Comparison of ENCODE assay signal across 25 cellular contexts in genomic region chr2:234429265-234429664, GRCh38.
DNase-seq lines count a peak whose midpoint lies in the region; ATAC-seq, FAIRE-seq and TF ChIP-seq lines count a peak whose summit lies in the region.
"Had no signal": no experiment of that assay in that cellular context is flagged by ENCODE, and none has a peak within 500 bp of the region (broad histone marks: within the 10 kb centered on the region; RNA-seq: fewer than 3 reads in every experiment).

No MANE protein-coding gene starts in this region.

- H3K27me3 ChIP-seq in H1 (replicated peaks in 1 of 4; ENCODE audit: control insufficient read depth in 3 of 4, extremely low read depth in 1 of 4, insufficient read depth in 3 of 4, low read length in 3 of 4) = peaks cover 0 to 26% (median 22%) of the 10 kb centered on the region in 4 experiments; a peak in 6 of 7 replicates
- no peaks in the 10 kb centered on the region for H3K27me3 ChIP-seq in thymus (ENCODE audit: control insufficient read depth, insufficient read depth)
- H3K27me3 ChIP-seq: body of pancreas had no signal

- H3K4ac ChIP-seq in H1 (replicated peaks; ENCODE audit: insufficient read length, low read depth, low read length) = no peak overlapping the region

- no peak overlapping the region for H3K56ac ChIP-seq in H1 (replicated peaks; ENCODE audit: insufficient read length, low read depth, low read length)

- no peaks in the 10 kb centered on the region for H3K79me1 ChIP-seq in H1 (ENCODE audit: low read depth, low read length)

- H3K27ac Mint-ChIP-seq in activated naive CD4-positive, alpha-beta T cell treated with anti-CD3 and anti-CD28 coated beads, Interleukin-2, amount 50 U/mL, for 24 hours = peak overlapping the region; percentile 68
- peak overlapping the region in 1 of 2 donors; percentile 93 for H3K27ac Mint-ChIP-seq in activated naive CD4-positive, alpha-beta T cell treated with anti-CD3 and anti-CD28 coated beads, Interleukin-2, amount 50 U/mL, for 72 hours

- TF ChIP-seq CTCF in OCI-LY7 (conservative IDR thresholded peaks at IDR 0.05; ENCODE audit: low read length) (no peak), H1 (IDR thresholded peaks at IDR 0.05; ENCODE audit: control extremely low read depth in 1 of 3, insufficient read depth in 1 of 3, low read depth in 1 of 3, low read length in 3 of 3) (no peak), GM13977 (IDR thresholded peaks at IDR 0.05; ENCODE audit: extremely low read depth, insufficient read depth, missing control alignments) (no peak)

- intact Hi-C loops in OCI-LY7 (cut with micrococcal nuclease; ENCODE audit: unreplicated experiment) = no loop called here

- CTCF ChIA-PET in OCI-LY7 (lab: Charles Lee; ENCODE audit: unreplicated experiment) (interaction anchor here (0.6 kb wide), 1 partner anchor 21 kb away, joined by 4 read pairs; no protein-coding TSS in a partner anchor), H1 (lab: Charles Lee; ENCODE audit: partially characterized antibody) (no interaction called here)

- no peak for ATAC-seq in activated naive CD4-positive, alpha-beta T cell treated with anti-CD3 and anti-CD28 coated beads, Interleukin-2, amount 50 U/mL, for 72 hours
- ATAC-seq: activated CD8-positive, alpha-beta memory T cell treated with anti-CD3 and anti-CD28 coated beads, Interleukin-2, amount 10 ng/mL, durations not matched to agents 7 days and 5 days; body of pancreas; left colon; sciatic nerve had no signal

- H4K5ac ChIP-seq in H1 (ENCODE audit: insufficient read length, low read depth, low read length) = no peak overlapping the region

- H3K18ac ChIP-seq in H1 (ENCODE audit: extremely low read depth, low read length) = no peak overlapping the region

- H3K23ac ChIP-seq in H1 (ENCODE audit: insufficient read length) = no peak overlapping the region

- no peak overlapping the region for H2BK120ac ChIP-seq in H1 (replicated peaks; ENCODE audit: low read depth, low read length)

- H2BK15ac ChIP-seq in H1 (ENCODE audit: low read length) = no peak overlapping the region

- peak overlapping the region; percentile 92; the same call in 1 of the 2 replicates for H2BK12ac ChIP-seq in H1 (ENCODE audit: low read depth, low read length)

- no peaks in the 10 kb centered on the region for H3K23me2 ChIP-seq in H1 (ENCODE audit: low read depth, low read length)

- no peaks in the 10 kb centered on the region for H3K27me3 Mint-ChIP-seq in activated naive CD4-positive, alpha-beta T cell treated with anti-CD3 and anti-CD28 coated beads, Interleukin-2, amount 50 U/mL, for 24 hours
- H3K27me3 Mint-ChIP-seq: activated CD8-positive, alpha-beta memory T cell treated with anti-CD3 and anti-CD28 coated beads, Interleukin-2, amount 10 ng/mL, durations not matched to agents 7 days and 5 days; stimulated activated naive CD8-positive, alpha-beta T cell treated with anti-CD3 and anti-CD28 coated beads, Interleukin-15, Interleukin-2, amounts not matched to agents 100 ng/mL and 50 ng/mL, for 24 hours had no signal

- FAIRE-seq in H1 (lab: Jason Lieb, UNC) = no peak
- no peak for FAIRE-seq in GM12891 (lab: Jason Lieb, UNC)

- no peaks in the 10 kb centered on the region for H3K9me3 Mint-ChIP-seq in activated naive CD4-positive, alpha-beta T cell treated with anti-CD3 and anti-CD28 coated beads, Interleukin-2, amount 50 U/mL, for 24 hours
- H3K9me3 Mint-ChIP-seq in activated naive CD4-positive, alpha-beta T cell treated with anti-CD3 and anti-CD28 coated beads, Interleukin-2, amount 50 U/mL, for 72 hours = no peaks in the 10 kb centered on the region

- H3K4me3 Mint-ChIP-seq in activated naive CD4-positive, alpha-beta T cell treated with anti-CD3 and anti-CD28 coated beads, Interleukin-2, amount 50 U/mL, for 24 hours = peak overlapping the region; percentile 38
- H3K4me3 Mint-ChIP-seq: activated CD8-positive, alpha-beta memory T cell treated with anti-CD3 and anti-CD28 coated beads, Interleukin-2, amount 10 ng/mL, durations not matched to agents 7 days and 5 days; stimulated activated naive CD8-positive, alpha-beta T cell treated with anti-CD3 and anti-CD28 coated beads, Interleukin-15, Interleukin-2, amounts not matched to agents 100 ng/mL and 50 ng/mL, for 24 hours had no signal

- H3K9me3 ChIP-seq in OCI-LY7 (ENCODE audit: low read length) = no peaks in the 10 kb centered on the region
- H3K9me3 ChIP-seq in H1 (ENCODE audit: insufficient read depth in 2 of 2, low read depth in 1 of 2, low read length in 1 of 2) = no peaks in the 10 kb centered on the region
- no peaks in the 10 kb centered on the region for H3K9me3 ChIP-seq in thymus (ENCODE audit: control insufficient read depth)
- H3K9me3 ChIP-seq: body of pancreas had no signal

- H3K36me3 Mint-ChIP-seq in activated naive CD4-positive, alpha-beta T cell treated with anti-CD3 and anti-CD28 coated beads, Interleukin-2, amount 50 U/mL, for 24 hours = no peaks in the 10 kb centered on the region
- peaks cover 0 to 13% of the 10 kb centered on the region in 2 donors for H3K36me3 Mint-ChIP-seq in activated naive CD4-positive, alpha-beta T cell treated with anti-CD3 and anti-CD28 coated beads, Interleukin-2, amount 50 U/mL, for 72 hours

- DNase-seq in activated naive CD4-positive, alpha-beta T cell treated with anti-CD3 and anti-CD28 coated beads, Interleukin-2, amount 50 U/mL, for 72 hours (ENCODE audit: low spot score in 2 of 2) = no peak
- DNase-seq in OCI-LY7 (ENCODE audit: low spot score) (no peak), H1 (ENCODE audit: low read depth in 1 of 2, low spot score in 2 of 2) (no peak), activated gamma-delta T cell (lab: John Stamatoyannopoulos, UW) (no peak), GM12891 (ENCODE audit: insufficient read length, low spot score) (no peak), GM13977 (ENCODE audit: low spot score) (no peak)
- DNase-seq: activated CD8-positive, alpha-beta memory T cell treated with anti-CD3 and anti-CD28 coated beads, Interleukin-2, amount 10 ng/mL, durations not matched to agents 7 days and 5 days; activated effector memory CD4-positive, alpha-beta T cell treated with anti-CD3 and anti-CD28 coated beads, Interleukin-2, amount 50 U/mL, for 16 hours; body of pancreas; COR-L47; cortex of kidney; foreskin melanocyte; KBM-7; left colon; NCI-H2029; NK-92 treated with Interleukin-12 subunit alpha and Interleukin-12 subunit beta, amount 100 ng/mL, for 24 hours; nucleus accumbens; SW 1271; WERI-Rb-1 had no signal

- TF ChIP-seq POLR2A in H1 (IDR thresholded peaks at IDR 0.05; ENCODE audit: control extremely low read depth in 1 of 2, low read depth in 2 of 2, low read length in 2 of 2) (no peak), GM12891 (IDR thresholded peaks at IDR 0.05; ENCODE audit: low read depth, low read length) (no peak)

- H4K8ac ChIP-seq in H1 (ENCODE audit: extremely low read depth, insufficient read depth, low read length) = no peak overlapping the region

- no peaks in the 10 kb centered on the region for H3K79me2 ChIP-seq in OCI-LY7 (ENCODE audit: insufficient read depth, low read depth, low read length)
- H3K79me2 ChIP-seq in H1 (ENCODE audit: control insufficient read depth in 1 of 2, insufficient read depth in 2 of 2, low read length in 2 of 2) = no peaks in the 10 kb centered on the region

- no peak overlapping the region for H3K27ac ChIP-seq in OCI-LY7 (ENCODE audit: low read depth, low read length, poor library complexity, severe bottlenecking)
- H3K27ac ChIP-seq in H1 (ENCODE audit: low read depth, low read length) = no peak overlapping the region
- H3K27ac ChIP-seq in thymus (ENCODE audit: low read depth) = peak overlapping the region; percentile 70
- H3K27ac ChIP-seq: body of pancreas, epithelial cell of prostate, RWPE1, WERI-Rb-1 had no signal

- no peaks in the 10 kb centered on the region for H3K9me2 ChIP-seq in OCI-LY7 (ENCODE audit: insufficient read depth, low read length)

- TF ChIP-seq RAD21 in H1 (IDR thresholded peaks at IDR 0.05 in 1 of 2, conservative IDR thresholded peaks at IDR 0.05 in 1 of 2; ENCODE audit: low read depth in 2 of 2, low read length in 2 of 2) = no peak

- no peak overlapping the region for H2BK20ac ChIP-seq in H1 (ENCODE audit: low read length)

- H3K9ac ChIP-seq in H1 (replicated peaks in 1 of 4; ENCODE audit: extremely low read depth in 1 of 4, low read depth in 3 of 4, low read length in 3 of 4) = no peak overlapping the region

- 86% methylated on average over 5 of the region's 5 CpGs; no CpG with 5 or more reads in 1 of the 2 experiments for WGBS in H1 (ENCODE audit: extremely low coverage in 1 of 2, insufficient coverage in 1 of 2, insufficient read length in 1 of 2, insufficient replicate concordance in 2 of 2, low coverage in 1 of 2, low lambda C conversion rate in 2 of 2, missing lambda C conversion rate in 1 of 2), 2 experiments
- 76% methylated on average over 5 of the region's 5 CpGs for WGBS in thymus

- H3K4me3 ChIP-seq in OCI-LY7 (ENCODE audit: low read depth, low read length, poor library complexity, severe bottlenecking) = no peak overlapping the region
- H3K4me3 ChIP-seq in H1 (ENCODE audit: extremely low read depth in 1 of 4, insufficient read depth in 2 of 4, low read depth in 3 of 4, low read length in 4 of 4) = no peak overlapping the region
- no peak overlapping the region for H3K4me3 ChIP-seq in thymus (ENCODE audit: low read length)
- H3K4me3 ChIP-seq: body of pancreas had no signal

- peak overlapping the region; percentile 8; the same call in 1 of the 2 replicates for H2AFZ ChIP-seq in OCI-LY7 (ENCODE audit: low read length)
- H2AFZ ChIP-seq in H1 (ENCODE audit: low read length) = no peak overlapping the region

- no peak overlapping the region for H3K4me2 ChIP-seq in OCI-LY7 (ENCODE audit: low read length)
- no peak overlapping the region for H3K4me2 ChIP-seq in H1 (ENCODE audit: insufficient read depth in 1 of 2, low read depth in 2 of 2, low read length in 2 of 2)

- peaks cover 44% of the 10 kb centered on the region for H3K4me1 ChIP-seq in OCI-LY7 (ENCODE audit: insufficient read depth, low read length, poor library complexity, severe bottlenecking)
- H3K4me1 ChIP-seq in H1 (replicated peaks in 1 of 4; ENCODE audit: control insufficient read depth in 3 of 4, insufficient read depth in 4 of 4, low read length in 3 of 4) = peaks cover 0 to 18% (median 9%) of the 10 kb centered on the region in 4 experiments; a peak in 5 of 7 replicates
- peaks cover 52% of the 10 kb centered on the region for H3K4me1 ChIP-seq in thymus (ENCODE audit: control insufficient read depth, insufficient read depth, low read length)
- H3K4me1 ChIP-seq: body of pancreas had no signal

- H4K91ac ChIP-seq in H1 (replicated peaks; ENCODE audit: insufficient read length, low read length) = peak overlapping the region; percentile 15

- POLR2A ChIA-PET in OCI-LY7 (lab: Charles Lee) = no interaction called here
- POLR2A ChIA-PET in H1 (lab: Charles Lee; ENCODE audit: partially characterized antibody) = no interaction called here

- H2AK5ac ChIP-seq in H1 (ENCODE audit: low read depth, low read length) = peak overlapping the region; percentile 98; the same call in 1 of the 2 replicates

- H2BK5ac ChIP-seq in H1 (ENCODE audit: low read depth, low read length) = no peak overlapping the region

- peaks cover 81% of the 10 kb centered on the region for H3K4me1 Mint-ChIP-seq in activated naive CD4-positive, alpha-beta T cell treated with anti-CD3 and anti-CD28 coated beads, Interleukin-2, amount 50 U/mL, for 24 hours

- H3K36me3 ChIP-seq in OCI-LY7 (ENCODE audit: insufficient read depth, low read length) (no peaks in the 10 kb centered on the region), H1 (ENCODE audit: control insufficient read depth in 2 of 4, insufficient read depth in 4 of 4, low read length in 3 of 4) (no peaks in the 10 kb centered on the region), thymus (ENCODE audit: control insufficient read depth, insufficient read depth) (peaks cover 5% of the 10 kb centered on the region)
- H3K36me3 ChIP-seq: WERI-Rb-1 had no signal

- H3K14ac ChIP-seq in H1 (ENCODE audit: insufficient read length) = no peak overlapping the region

- BruUV-seq in OCI-LY7 (replicated peaks; lab: Mats Ljungman, UMichigan) = no TSS peak

- H4K20me1 ChIP-seq in OCI-LY7 (ENCODE audit: insufficient read depth, low read length) = no peaks in the 10 kb centered on the region
- no peaks in the 10 kb centered on the region for H4K20me1 ChIP-seq in H1 (replicated peaks in 1 of 2; ENCODE audit: control insufficient read depth in 1 of 2, insufficient read depth in 2 of 2, low read length in 2 of 2)

- no peak for TF ChIP-seq EP300 in H1 (IDR thresholded peaks at IDR 0.05; ENCODE audit: borderline replicate concordance in 1 of 2, low read depth in 2 of 2, low read length in 2 of 2)

- in situ Hi-C loops in GM13977 (cut with MboI; ENCODE audit: low pct_unique_long_range_greater_than_20kb, low sequenced_read_pairs, unreplicated experiment) = no loop called here
